1 cellular context compared by ENCODE assay signal in genomic region chr5:172846249-172846648, GRCh38.
TF ChIP-seq lines count a peak whose summit lies in the region.

No MANE protein-coding gene starts in this region.

TF ChIP-seq in IMR-90, 13 proteins besides CTCF, POLR2A, EP300 and RAD21 (continued from another document):
- TF ChIP-seq ELK1 (IDR thresholded peaks at IDR 0.05; ENCODE audit: borderline replicate concordance, low read depth, low read length): no peak
- TF ChIP-seq NFE2L2 (IDR thresholded peaks at IDR 0.05; ENCODE audit: low read depth, low read length): no peak
- no peak for TF ChIP-seq MAFK (IDR thresholded peaks at IDR 0.05; ENCODE audit: low read depth, low read length)
- no peak for TF ChIP-seq CHD1 (IDR thresholded peaks at IDR 0.05; ENCODE audit: low read depth, low read length)
- TF ChIP-seq MXI1 (IDR thresholded peaks at IDR 0.05; ENCODE audit: borderline replicate concordance, low read depth, low read length): no peak
- no peak for TF ChIP-seq USF2 (IDR thresholded peaks at IDR 0.05; ENCODE audit: low read depth, low read length)
- TF ChIP-seq CEBPB (IDR thresholded peaks at IDR 0.05; ENCODE audit: low read depth, low read length): no peak
TF ChIP-seq in IMR-90: peak in this region for 0.
